Comparison of ENCODE assay signal across 1 cellular context in the genomic region with DNA sequence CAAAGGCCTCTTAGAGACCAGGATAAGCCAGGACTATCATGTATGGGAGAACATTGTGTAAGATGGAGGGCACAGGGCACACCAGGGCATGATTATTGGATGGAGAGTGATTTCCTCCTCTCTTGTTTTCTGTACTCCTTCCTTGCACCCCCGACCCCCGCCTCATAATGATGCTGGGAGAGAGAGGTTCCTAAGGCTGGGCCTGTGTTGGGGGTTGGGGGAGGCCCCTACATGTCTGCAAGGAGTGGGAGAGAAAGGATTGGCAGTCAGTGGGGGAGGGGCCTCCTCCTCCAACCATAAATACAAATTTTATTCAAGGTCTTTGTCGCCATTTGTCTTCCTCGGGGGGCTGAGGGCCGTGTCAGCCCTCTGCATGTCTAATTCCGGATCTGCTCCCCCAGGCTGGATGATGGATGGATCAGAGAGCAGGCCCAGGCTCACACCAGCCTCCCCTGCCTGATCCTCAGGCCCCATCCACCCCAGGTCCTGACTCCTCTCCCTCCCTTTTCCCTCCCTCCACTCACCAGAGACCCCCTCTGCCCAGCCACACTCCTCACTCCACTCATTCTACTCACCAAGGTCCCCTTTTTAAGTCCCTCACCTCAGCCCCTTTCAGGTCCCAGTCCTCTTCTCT.
TF ChIP-seq lines count a peak whose summit lies in the region.

No MANE protein-coding gene starts in this region.

TF ChIP-seq in WTC11, 78 proteins besides CTCF, POLR2A, EP300 and RAD21 (continued from another document):
- TF ChIP-seq, protein P1, sequence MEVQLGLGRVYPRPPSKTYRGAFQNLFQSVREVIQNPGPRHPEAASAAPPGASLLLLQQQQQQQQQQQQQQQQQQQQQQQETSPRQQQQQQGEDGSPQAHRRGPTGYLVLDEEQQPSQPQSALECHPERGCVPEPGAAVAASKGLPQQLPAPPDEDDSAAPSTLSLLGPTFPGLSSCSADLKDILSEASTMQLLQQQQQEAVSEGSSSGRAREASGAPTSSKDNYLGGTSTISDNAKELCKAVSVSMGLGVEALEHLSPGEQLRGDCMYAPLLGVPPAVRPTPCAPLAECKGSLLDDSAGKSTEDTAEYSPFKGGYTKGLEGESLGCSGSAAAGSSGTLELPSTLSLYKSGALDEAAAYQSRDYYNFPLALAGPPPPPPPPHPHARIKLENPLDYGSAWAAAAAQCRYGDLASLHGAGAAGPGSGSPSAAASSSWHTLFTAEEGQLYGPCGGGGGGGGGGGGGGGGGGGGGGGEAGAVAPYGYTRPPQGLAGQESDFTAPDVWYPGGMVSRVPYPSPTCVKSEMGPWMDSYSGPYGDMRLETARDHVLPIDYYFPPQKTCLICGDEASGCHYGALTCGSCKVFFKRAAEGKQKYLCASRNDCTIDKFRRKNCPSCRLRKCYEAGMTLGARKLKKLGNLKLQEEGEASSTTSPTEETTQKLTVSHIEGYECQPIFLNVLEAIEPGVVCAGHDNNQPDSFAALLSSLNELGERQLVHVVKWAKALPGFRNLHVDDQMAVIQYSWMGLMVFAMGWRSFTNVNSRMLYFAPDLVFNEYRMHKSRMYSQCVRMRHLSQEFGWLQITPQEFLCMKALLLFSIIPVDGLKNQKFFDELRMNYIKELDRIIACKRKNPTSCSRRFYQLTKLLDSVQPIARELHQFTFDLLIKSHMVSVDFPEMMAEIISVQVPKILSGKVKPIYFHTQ (CRISPR knock-in tag; IDR thresholded peaks at IDR 0.05): no peak
- TF ChIP-seq PRRX2 (CRISPR knock-in tag; IDR thresholded peaks at IDR 0.05): no peak
- no peak for TF ChIP-seq ZNF219 (CRISPR knock-in tag; IDR thresholded peaks at IDR 0.05; ENCODE audit: borderline replicate concordance)
- no peak for TF ChIP-seq TEAD1 (CRISPR knock-in tag; IDR thresholded peaks at IDR 0.05)
- no peak for TF ChIP-seq NFE2L1 (CRISPR knock-in tag; IDR thresholded peaks at IDR 0.05)
- no peak for TF ChIP-seq JUN (CRISPR knock-in tag; IDR thresholded peaks at IDR 0.05)
- TF ChIP-seq, protein P2, sequence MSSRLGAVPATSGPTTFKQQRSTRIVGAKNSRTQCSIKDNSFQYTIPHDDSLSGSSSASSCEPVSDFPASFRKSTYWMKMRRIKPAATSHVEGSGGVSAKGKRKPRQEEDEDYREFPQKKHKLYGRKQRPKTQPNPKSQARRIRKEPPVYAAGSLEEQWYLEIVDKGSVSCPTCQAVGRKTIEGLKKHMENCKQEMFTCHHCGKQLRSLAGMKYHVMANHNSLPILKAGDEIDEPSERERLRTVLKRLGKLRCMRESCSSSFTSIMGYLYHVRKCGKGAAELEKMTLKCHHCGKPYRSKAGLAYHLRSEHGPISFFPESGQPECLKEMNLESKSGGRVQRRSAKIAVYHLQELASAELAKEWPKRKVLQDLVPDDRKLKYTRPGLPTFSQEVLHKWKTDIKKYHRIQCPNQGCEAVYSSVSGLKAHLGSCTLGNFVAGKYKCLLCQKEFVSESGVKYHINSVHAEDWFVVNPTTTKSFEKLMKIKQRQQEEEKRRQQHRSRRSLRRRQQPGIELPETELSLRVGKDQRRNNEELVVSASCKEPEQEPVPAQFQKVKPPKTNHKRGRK (CRISPR knock-in tag; IDR thresholded peaks at IDR 0.05; ENCODE audit: borderline replicate concordance): no peak
- TF ChIP-seq JAZF1 (CRISPR knock-in tag; IDR thresholded peaks at IDR 0.05): no peak
- no peak for TF ChIP-seq SOX15 (CRISPR knock-in tag; IDR thresholded peaks at IDR 0.05)
TF ChIP-seq in WTC11: peak in this region for 0.
